In the genomic region with DNA sequence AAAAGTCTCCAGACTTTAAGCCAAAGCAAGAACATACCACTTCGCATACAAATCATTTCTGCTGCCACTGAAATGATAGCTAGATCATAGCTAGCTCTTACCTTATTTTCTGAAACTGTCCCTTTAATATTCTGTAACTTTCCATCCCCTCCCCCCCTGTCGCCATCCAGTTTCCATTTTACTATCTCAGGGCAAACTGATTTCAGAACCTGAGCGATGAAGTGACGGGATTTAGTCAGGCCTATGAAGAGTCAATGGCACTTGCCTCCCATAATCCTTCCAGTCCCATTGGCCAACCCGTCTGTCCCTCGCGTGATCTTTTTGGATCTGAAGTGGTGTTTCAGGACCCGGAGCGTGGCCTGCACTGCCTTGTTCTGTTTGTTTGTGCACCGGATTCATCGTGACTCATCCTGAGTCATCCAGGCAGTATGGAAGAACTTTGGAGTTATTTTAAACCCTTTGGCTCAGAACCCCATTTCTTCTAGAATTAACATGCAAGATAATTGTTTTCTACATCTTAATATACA, we compare ENCODE assay signal across 1 cellular context.
TF ChIP-seq lines count a peak whose summit lies in the region.

No MANE protein-coding gene starts in this region.

TF ChIP-seq in K562, 482 proteins besides CTCF, POLR2A, EP300 and RAD21 (continued from another document and continues in another):
- TF ChIP-seq, protein P1, sequence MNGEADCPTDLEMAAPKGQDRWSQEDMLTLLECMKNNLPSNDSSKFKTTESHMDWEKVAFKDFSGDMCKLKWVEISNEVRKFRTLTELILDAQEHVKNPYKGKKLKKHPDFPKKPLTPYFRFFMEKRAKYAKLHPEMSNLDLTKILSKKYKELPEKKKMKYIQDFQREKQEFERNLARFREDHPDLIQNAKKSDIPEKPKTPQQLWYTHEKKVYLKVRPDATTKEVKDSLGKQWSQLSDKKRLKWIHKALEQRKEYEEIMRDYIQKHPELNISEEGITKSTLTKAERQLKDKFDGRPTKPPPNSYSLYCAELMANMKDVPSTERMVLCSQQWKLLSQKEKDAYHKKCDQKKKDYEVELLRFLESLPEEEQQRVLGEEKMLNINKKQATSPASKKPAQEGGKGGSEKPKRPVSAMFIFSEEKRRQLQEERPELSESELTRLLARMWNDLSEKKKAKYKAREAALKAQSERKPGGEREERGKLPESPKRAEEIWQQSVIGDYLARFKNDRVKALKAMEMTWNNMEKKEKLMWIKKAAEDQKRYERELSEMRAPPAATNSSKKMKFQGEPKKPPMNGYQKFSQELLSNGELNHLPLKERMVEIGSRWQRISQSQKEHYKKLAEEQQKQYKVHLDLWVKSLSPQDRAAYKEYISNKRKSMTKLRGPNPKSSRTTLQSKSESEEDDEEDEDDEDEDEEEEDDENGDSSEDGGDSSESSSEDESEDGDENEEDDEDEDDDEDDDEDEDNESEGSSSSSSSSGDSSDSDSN (IDR thresholded peaks at IDR 0.05; ENCODE audit: borderline replicate concordance in 1 of 2, low read depth in 2 of 2, low read length in 2 of 2): 0 out of 4 replicates have a peak, but pooled peaks of 1 of the 2 experiments have one; percentile 19
- TF ChIP-seq, protein P2, sequence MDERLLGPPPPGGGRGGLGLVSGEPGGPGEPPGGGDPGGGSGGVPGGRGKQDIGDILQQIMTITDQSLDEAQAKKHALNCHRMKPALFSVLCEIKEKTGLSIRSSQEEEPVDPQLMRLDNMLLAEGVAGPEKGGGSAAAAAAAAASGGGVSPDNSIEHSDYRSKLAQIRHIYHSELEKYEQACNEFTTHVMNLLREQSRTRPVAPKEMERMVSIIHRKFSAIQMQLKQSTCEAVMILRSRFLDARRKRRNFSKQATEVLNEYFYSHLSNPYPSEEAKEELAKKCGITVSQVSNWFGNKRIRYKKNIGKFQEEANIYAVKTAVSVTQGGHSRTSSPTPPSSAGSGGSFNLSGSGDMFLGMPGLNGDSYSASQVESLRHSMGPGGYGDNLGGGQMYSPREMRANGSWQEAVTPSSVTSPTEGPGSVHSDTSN (CRISPR knock-in tag; IDR thresholded peaks at IDR 0.05; ENCODE audit: low read depth): no peak
- TF ChIP-seq, protein P2 (tag; conservative IDR thresholded peaks at IDR 0.05; ENCODE audit: low read depth): peak; percentile 62
- TF ChIP-seq ZFP36 (IDR thresholded peaks at IDR 0.05; ENCODE audit: low read depth, low read length, partially characterized antibody) (peak; percentile 4), SP2 (IDR thresholded peaks at IDR 0.05; ENCODE audit: extremely low read depth, low read depth, low read length, poor library complexity, severe bottlenecking) (peak; percentile 14), PKNOX1 (IDR thresholded peaks at IDR 0.05) (peak; percentile 94), ETV5 (CRISPR knock-in tag; IDR thresholded peaks at IDR 0.05; ENCODE audit: low read depth) (peak; percentile 56; the same call in 1 of the 2 replicates), ARID1B (IDR thresholded peaks at IDR 0.05) (peak; percentile 86), CREB1 (IDR thresholded peaks at IDR 0.05) (no peak), CREB1 (CRISPR knock-in tag; IDR thresholded peaks at IDR 0.05) (0 out of 2 replicates have a peak, but pooled peaks have one; percentile 16), ZNF175 (CRISPR knock-in tag; IDR thresholded peaks at IDR 0.05; ENCODE audit: low read depth) (0 out of 2 replicates have a peak, but pooled peaks have one; percentile 61), SMAD4 (CRISPR knock-in tag; conservative IDR thresholded peaks at IDR 0.05) (0 out of 2 replicates have a peak, but pooled peaks have one; percentile 25), DIDO1 (tag; IDR thresholded peaks at IDR 0.05; ENCODE audit: low read depth) (0 out of 2 replicates have a peak, but pooled peaks have one; percentile 37), JUND (IDR thresholded peaks at IDR 0.05; ENCODE audit: borderline replicate concordance, low read depth, low read length) (peak; percentile 99), JUND (tag; IDR thresholded peaks at IDR 0.05; ENCODE audit: borderline replicate concordance, low read depth, low read length) (peak; percentile 98), SOX6 (IDR thresholded peaks at IDR 0.05) (peak; percentile 34; the same call in 1 of the 2 replicates), ZNF780A (CRISPR knock-in tag; IDR thresholded peaks at IDR 0.05) (no peak), RCOR1 (IDR thresholded peaks at IDR 0.05; ENCODE audit: borderline replicate concordance in 1 of 2, low read depth in 2 of 2, low read length in 2 of 2) (peak in 1 of 2 experiments; percentile 68; a peak in 1 of 4 replicates), HDGF (IDR thresholded peaks at IDR 0.05) (no peak), BACH1 (tag; IDR thresholded peaks at IDR 0.05) (peak; percentile 80; the same call in 1 of the 2 replicates), MECOM (CRISPR knock-in tag; IDR thresholded peaks at IDR 0.05) (no peak), NEUROD1 (IDR thresholded peaks at IDR 0.05; ENCODE audit: borderline replicate concordance, low read depth, low read length, partially characterized antibody) (peak; percentile 52), NFIC (IDR thresholded peaks at IDR 0.05) (0 out of 2 replicates have a peak, but pooled peaks have one; percentile 30), JUNB (CRISPR knock-in tag; conservative IDR thresholded peaks at IDR 0.05) (peak; percentile 85), TRIM24 (IDR thresholded peaks at IDR 0.05) (peak in 1 of 2 experiments; percentile 38; a peak in 1 of 4 replicates), ZNF511 (CRISPR knock-in tag; IDR thresholded peaks at IDR 0.05) (no peak), SMARCA5 (IDR thresholded peaks at IDR 0.05) (0 out of 2 replicates have a peak, but pooled peaks have one; percentile 11), EHMT2 (IDR thresholded peaks at IDR 0.05) (0 out of 2 replicates have a peak, but pooled peaks have one; percentile 42), ZC3H4 (CRISPR knock-in tag; IDR thresholded peaks at IDR 0.05; ENCODE audit: borderline replicate concordance) (no peak), POLR3A (IDR thresholded peaks at IDR 0.05; ENCODE audit: borderline replicate concordance, extremely low read depth, insufficient read depth, insufficient read length) (no peak), MAFG (tag; conservative IDR thresholded peaks at IDR 0.05) (peak; percentile 71), MEF2D (tag; conservative IDR thresholded peaks at IDR 0.05; ENCODE audit: low read depth) (peak; percentile 59; the same call in 1 of the 2 replicates), BCOR (IDR thresholded peaks at IDR 0.05) (0 out of 2 replicates have a peak, but pooled peaks have one; percentile 26), SMARCE1 (IDR thresholded peaks at IDR 0.05) (peak; percentile 94), ZNF584 (CRISPR knock-in tag; IDR thresholded peaks at IDR 0.05; ENCODE audit: low read depth) (peak; percentile 82), BHLHE40 (IDR thresholded peaks at IDR 0.05; ENCODE audit: low read length) (peak; percentile 88), EP400 (IDR thresholded peaks at IDR 0.05) (peak; percentile 55), ZFX (CRISPR knock-in tag; IDR thresholded peaks at IDR 0.05) (peak; percentile 57), ATF1 (CRISPR knock-in tag; IDR thresholded peaks at IDR 0.05) (no peak), ATF1 (tag; IDR thresholded peaks at IDR 0.05) (peak; percentile 41; the same call in 1 of the 2 replicates), ZBTB9 (CRISPR knock-in tag; IDR thresholded peaks at IDR 0.05) (no peak), ZNF518B (CRISPR knock-in tag; IDR thresholded peaks at IDR 0.05) (no peak)
- TF ChIP-seq, protein P3, sequence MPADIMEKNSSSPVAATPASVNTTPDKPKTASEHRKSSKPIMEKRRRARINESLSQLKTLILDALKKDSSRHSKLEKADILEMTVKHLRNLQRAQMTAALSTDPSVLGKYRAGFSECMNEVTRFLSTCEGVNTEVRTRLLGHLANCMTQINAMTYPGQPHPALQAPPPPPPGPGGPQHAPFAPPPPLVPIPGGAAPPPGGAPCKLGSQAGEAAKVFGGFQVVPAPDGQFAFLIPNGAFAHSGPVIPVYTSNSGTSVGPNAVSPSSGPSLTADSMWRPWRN (IDR thresholded peaks at IDR 0.05; ENCODE audit: low read depth): peak; percentile 53; the same call in 1 of the 2 replicates
- TF ChIP-seq, protein P4, sequence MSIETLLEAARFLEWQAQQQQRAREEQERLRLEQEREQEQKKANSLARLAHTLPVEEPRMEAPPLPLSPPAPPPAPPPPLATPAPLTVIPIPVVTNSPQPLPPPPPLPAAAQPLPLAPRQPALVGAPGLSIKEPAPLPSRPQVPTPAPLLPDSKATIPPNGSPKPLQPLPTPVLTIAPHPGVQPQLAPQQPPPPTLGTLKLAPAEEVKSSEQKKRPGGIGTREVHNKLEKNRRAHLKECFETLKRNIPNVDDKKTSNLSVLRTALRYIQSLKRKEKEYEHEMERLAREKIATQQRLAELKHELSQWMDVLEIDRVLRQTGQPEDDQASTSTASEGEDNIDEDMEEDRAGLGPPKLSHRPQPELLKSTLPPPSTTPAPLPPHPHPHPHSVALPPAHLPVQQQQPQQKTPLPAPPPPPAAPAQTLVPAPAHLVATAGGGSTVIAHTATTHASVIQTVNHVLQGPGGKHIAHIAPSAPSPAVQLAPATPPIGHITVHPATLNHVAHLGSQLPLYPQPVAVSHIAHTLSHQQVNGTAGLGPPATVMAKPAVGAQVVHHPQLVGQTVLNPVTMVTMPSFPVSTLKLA (conservative IDR thresholded peaks at IDR 0.05): peak; percentile 43 to 70; a peak in 3 of 4 replicates
- TF ChIP-seq, protein P5, sequence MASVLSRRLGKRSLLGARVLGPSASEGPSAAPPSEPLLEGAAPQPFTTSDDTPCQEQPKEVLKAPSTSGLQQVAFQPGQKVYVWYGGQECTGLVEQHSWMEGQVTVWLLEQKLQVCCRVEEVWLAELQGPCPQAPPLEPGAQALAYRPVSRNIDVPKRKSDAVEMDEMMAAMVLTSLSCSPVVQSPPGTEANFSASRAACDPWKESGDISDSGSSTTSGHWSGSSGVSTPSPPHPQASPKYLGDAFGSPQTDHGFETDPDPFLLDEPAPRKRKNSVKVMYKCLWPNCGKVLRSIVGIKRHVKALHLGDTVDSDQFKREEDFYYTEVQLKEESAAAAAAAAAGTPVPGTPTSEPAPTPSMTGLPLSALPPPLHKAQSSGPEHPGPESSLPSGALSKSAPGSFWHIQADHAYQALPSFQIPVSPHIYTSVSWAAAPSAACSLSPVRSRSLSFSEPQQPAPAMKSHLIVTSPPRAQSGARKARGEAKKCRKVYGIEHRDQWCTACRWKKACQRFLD (CRISPR knock-in tag; IDR thresholded peaks at IDR 0.05): peak; percentile 80; the same call in 1 of the 2 replicates
